Comparison of ENCODE assay signal across 1 cellular context in genomic region chr2:48315847-48316194, GRCh38.
TF ChIP-seq lines count a peak whose summit lies in the region.

No MANE protein-coding gene starts in this region.

TF ChIP-seq in GM12878, 131 proteins besides CTCF, POLR2A, EP300 and RAD21 (continued from another document and continues in another):
- TF ChIP-seq HSF1 (IDR thresholded peaks at IDR 0.05; ENCODE audit: low read depth, low read length) (no peak), SMAD1 (IDR thresholded peaks at IDR 0.05; ENCODE audit: low read depth, partially characterized antibody) (no peak), HDGF (IDR thresholded peaks at IDR 0.05) (no peak), ZNF217 (IDR thresholded peaks at IDR 0.05) (no peak), RELB (IDR thresholded peaks at IDR 0.05; ENCODE audit: low read depth) (peak; percentile 72; the same call in 1 of the 2 replicates), ZBED1 (IDR thresholded peaks at IDR 0.05; ENCODE audit: borderline replicate concordance) (no peak), ATF3 (IDR thresholded peaks at IDR 0.05; ENCODE audit: borderline replicate concordance, extremely low read depth, low read depth, low read length) (no peak), CEBPB (IDR thresholded peaks at IDR 0.05; ENCODE audit: borderline replicate concordance in 1 of 2, low read depth in 2 of 2, low read length in 2 of 2) (no peak), JUNB (IDR thresholded peaks at IDR 0.05) (no peak), JUND (IDR thresholded peaks at IDR 0.05; ENCODE audit: low read depth, low read length) (no peak), IKZF1 (conservative IDR thresholded peaks at IDR 0.05) (no peak), ZNF207 (IDR thresholded peaks at IDR 0.05; ENCODE audit: borderline replicate concordance) (no peak), SPI1 (IDR thresholded peaks at IDR 0.05; ENCODE audit: borderline replicate concordance, insufficient read depth, low read depth, low read length) (no peak), TBL1XR1 (IDR thresholded peaks at IDR 0.05; ENCODE audit: low read depth, low read length) (no peak), ELK1 (IDR thresholded peaks at IDR 0.05; ENCODE audit: low read depth, low read length) (no peak), FOS (IDR thresholded peaks at IDR 0.05; ENCODE audit: borderline replicate concordance, extremely low read depth, insufficient read length) (no peak), IRF3 (IDR thresholded peaks at IDR 0.05) (no peak), NKRF (conservative IDR thresholded peaks at IDR 0.05) (no peak; the same call in 1 of the 2 replicates), HDAC2 (IDR thresholded peaks at IDR 0.05) (no peak), MXI1 (IDR thresholded peaks at IDR 0.05; ENCODE audit: low read depth, low read length) (peak; percentile 96), KDM1A (IDR thresholded peaks at IDR 0.05; ENCODE audit: borderline replicate concordance) (no peak), WRNIP1 (IDR thresholded peaks at IDR 0.05; ENCODE audit: borderline replicate concordance, low read depth, low read length) (no peak), ZNF384 (IDR thresholded peaks at IDR 0.05; ENCODE audit: borderline replicate concordance, low read depth, low read length) (no peak), POLR2AphosphoS2 (IDR thresholded peaks at IDR 0.05; ENCODE audit: low read depth, low read length) (no peak), BCL3 (IDR thresholded peaks at IDR 0.05; ENCODE audit: borderline replicate concordance, insufficient read depth, low read depth, low read length, poor library complexity, severe bottlenecking) (no peak), TARDBP (IDR thresholded peaks at IDR 0.05; ENCODE audit: borderline replicate concordance) (no peak), CEBPZ (IDR thresholded peaks at IDR 0.05; ENCODE audit: low read depth, low read length) (no peak), CREM (IDR thresholded peaks at IDR 0.05; ENCODE audit: low read depth) (peak; percentile 35; the same call in 1 of the 2 replicates), ZBTB4 (CRISPR knock-in tag; IDR thresholded peaks at IDR 0.05) (no peak), SIX5 (IDR thresholded peaks at IDR 0.05; ENCODE audit: low read depth, low read length, severe bottlenecking) (no peak), KAT2A (conservative IDR thresholded peaks at IDR 0.05; ENCODE audit: control insufficient read depth, low read depth, low read length) (no peak), DPF2 (IDR thresholded peaks at IDR 0.05) (no peak), BCL11A (IDR thresholded peaks at IDR 0.05; ENCODE audit: low read depth, low read length) (no peak), USF2 (IDR thresholded peaks at IDR 0.05; ENCODE audit: borderline replicate concordance, low read depth, low read length) (peak; percentile 9; the same call in 1 of the 2 replicates), PAX5 (IDR thresholded peaks at IDR 0.05; ENCODE audit: borderline replicate concordance, low read depth, low read length) (no peak), RCOR1 (conservative IDR thresholded peaks at IDR 0.05; ENCODE audit: low read depth, low read length) (no peak), SIN3A (IDR thresholded peaks at IDR 0.05; ENCODE audit: low read depth, low read length) (peak; percentile 43; the same call in 1 of the 2 replicates), USF1 (IDR thresholded peaks at IDR 0.05; ENCODE audit: borderline replicate concordance, extremely low read length, insufficient read depth, low read depth, low read length) (peak; percentile 10), SRF (IDR thresholded peaks at IDR 0.05; ENCODE audit: low read depth in 2 of 2, low read length in 2 of 2) (no peak), ZNF622 (IDR thresholded peaks at IDR 0.05) (no peak), EZH2 (IDR thresholded peaks at IDR 0.05; ENCODE audit: borderline replicate concordance, control insufficient read depth, low read depth, low read length) (no peak)
